8 cellular contexts compared by ENCODE assay signal in the genomic region with DNA sequence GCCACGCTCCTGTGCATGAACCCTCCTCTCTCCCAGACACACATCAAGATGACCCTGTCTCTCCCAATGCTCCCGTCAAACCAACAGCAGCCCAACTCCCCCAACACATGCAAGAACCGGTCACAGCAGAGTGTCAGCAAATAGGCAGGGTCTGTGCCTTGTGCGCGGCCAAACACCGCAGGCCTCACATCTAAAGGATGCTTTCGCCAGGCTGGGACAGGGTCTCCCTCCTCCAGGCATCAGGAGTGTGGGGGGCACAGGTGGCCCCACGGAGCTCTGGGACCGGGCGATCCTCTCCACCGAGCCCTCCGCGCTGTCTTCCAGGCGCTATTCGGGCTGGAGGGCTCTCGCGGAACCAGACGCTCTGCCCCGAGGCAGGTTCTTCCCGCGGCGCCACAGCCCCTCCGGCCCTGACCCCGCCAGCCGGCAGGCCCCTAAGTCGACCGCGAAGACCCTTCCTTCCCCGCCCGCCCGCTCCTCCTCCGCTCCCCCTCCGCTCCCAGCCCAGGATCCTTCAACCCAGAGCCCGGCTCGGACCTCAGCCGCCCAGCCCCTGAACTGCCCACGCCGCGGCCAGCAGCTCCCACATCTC.
DNase-seq lines count a peak whose midpoint lies in the region; ATAC-seq and TF ChIP-seq lines count a peak whose summit lies in the region.

No MANE protein-coding gene starts in this region.

- H3K27me3 ChIP-seq in HL-60 (ENCODE audit: insufficient read depth, poor library complexity, severe bottlenecking) = no peaks in the 10 kb centered on the region

- no peak for TF ChIP-seq CTCF in HL-60 (IDR thresholded peaks at IDR 0.05; ENCODE audit: insufficient read depth, low read length)

- peak overlapping the region; percentile 61 for H3K4me3 ChIP-seq in HL-60 (replicated peaks; ENCODE audit: insufficient read depth, low read length)

- no peaks in the 10 kb centered on the region for H3K36me3 Mint-ChIP-seq in T-helper 1 cell treated with Interleukin-12 subunit alpha and Interleukin-12 subunit beta and Interleukin-4 antibody, amounts not matched to agents 30 μg/mL and 1 μg/mL, for 36 hours (ENCODE audit: low read depth)
- no peaks in the 10 kb centered on the region for H3K36me3 Mint-ChIP-seq in memory B cell

- no peaks in the 10 kb centered on the region for H3K9me3 Mint-ChIP-seq in T-helper 1 cell treated with Interleukin-12 subunit alpha and Interleukin-12 subunit beta and Interleukin-4 antibody, amounts not matched to agents 30 μg/mL and 1 μg/mL, for 36 hours
- H3K9me3 Mint-ChIP-seq in memory B cell = no peaks in the 10 kb centered on the region

- peaks cover 6% of the 10 kb centered on the region for H3K27me3 Mint-ChIP-seq in T-helper 1 cell treated with Interleukin-12 subunit alpha and Interleukin-12 subunit beta and Interleukin-4 antibody, amounts not matched to agents 30 μg/mL and 1 μg/mL, for 36 hours (ENCODE audit: low read depth)
- no peaks in the 10 kb centered on the region for H3K27me3 Mint-ChIP-seq in memory B cell

- peaks cover 22% of the 10 kb centered on the region for H3K4me1 Mint-ChIP-seq in T-helper 1 cell treated with Interleukin-12 subunit alpha and Interleukin-12 subunit beta and Interleukin-4 antibody, amounts not matched to agents 30 μg/mL and 1 μg/mL, for 36 hours (ENCODE audit: low read depth)
- peaks cover 27% of the 10 kb centered on the region for H3K4me1 Mint-ChIP-seq in memory B cell

- peak; percentile 3 for ATAC-seq in memory B cell (ENCODE audit: low read depth)

- H3K4me3 Mint-ChIP-seq in T-helper 1 cell treated with Interleukin-12 subunit alpha and Interleukin-12 subunit beta and Interleukin-4 antibody, amounts not matched to agents 30 μg/mL and 1 μg/mL, for 36 hours = peak overlapping the region; percentile 91
- peak overlapping the region; percentile 99 for H3K4me3 Mint-ChIP-seq in memory B cell

- peak; percentile 16 for DNase-seq in stimulated activated CD4-positive, alpha-beta T cell treated with anti-CD3 and anti-CD28 coated beads, Interleukin-12 subunit alpha, Interleukin-12 subunit beta, amount 100 ng/mL, for 4 hours
- DNase-seq in stimulated activated CD4-positive, alpha-beta T cell treated with anti-CD3 and anti-CD28 coated beads, Interleukin-4, amount 100 ng/mL, for 1 hour = no peak
- DNase-seq in HL-60 (ENCODE audit: low read depth in 1 of 2, low spot score in 1 of 2) (peak in 1 of 2 experiments; percentile 9), memory B cell (ENCODE audit: low spot score in 2 of 2) (peak in 1 of 2 donors; percentile 28), superior temporal gyrus (ENCODE audit: extremely low spot score) (peak; percentile 34), NCI-H128 (lab: John Stamatoyannopoulos, UW; ENCODE audit: unreplicated experiment) (no peak)
- DNase-seq in effector CD4-positive, alpha-beta T cell = peak; percentile 14

- H3K27ac ChIP-seq in HL-60 (replicated peaks) = peak overlapping the region; percentile 55

- H3K27ac Mint-ChIP-seq in T-helper 1 cell treated with Interleukin-12 subunit alpha and Interleukin-12 subunit beta and Interleukin-4 antibody, amounts not matched to agents 30 μg/mL and 1 μg/mL, for 36 hours = peak overlapping the region; percentile 75
- H3K27ac Mint-ChIP-seq in memory B cell = peak overlapping the region; percentile 87

Comparison
In these comparisons a context has a peak if more than half of its experiments do, and no peak if none do; other contexts are left out.
1. DNase-seq: peak in stimulated activated CD4-positive, alpha-beta T cell treated with anti-CD3 and anti-CD28 coated beads, Interleukin-12 subunit alpha, Interleukin-12 subunit beta, amount 100 ng/mL, for 4 hours (single experiment), effector CD4-positive, alpha-beta T cell (single experiment) and superior temporal gyrus (single experiment); none in stimulated activated CD4-positive, alpha-beta T cell treated with anti-CD3 and anti-CD28 coated beads, Interleukin-4, amount 100 ng/mL, for 1 hour (single experiment) and NCI-H128 (single experiment).